8 cellular contexts compared by ENCODE assay signal in genomic region chr9:81852820-81853219, GRCh38.
"Had no signal": no experiment of that assay in that cellular context is flagged by ENCODE, and none has a peak within 500 bp of the region (broad histone marks: within the 10 kb centered on the region; RNA-seq: fewer than 3 reads in every experiment).

No MANE protein-coding gene starts in this region.

- ATAC-seq: GM23338, HCT116 had no signal

- H3K27ac Mint-ChIP-seq: GM23338, H9, HFFc6 had no signal

- H3K9me3 Mint-ChIP-seq: GM23338, H9, HFFc6 had no signal

- H3K4me3 Mint-ChIP-seq: GM23338, H9, HFFc6 had no signal

- DNase-seq: GM23248, GOT3, H7, H9, HCEC 1CT, HFFc6 had no signal

- H3K4me1 Mint-ChIP-seq: GM23338, H9 had no signal
